In the genomic region with DNA sequence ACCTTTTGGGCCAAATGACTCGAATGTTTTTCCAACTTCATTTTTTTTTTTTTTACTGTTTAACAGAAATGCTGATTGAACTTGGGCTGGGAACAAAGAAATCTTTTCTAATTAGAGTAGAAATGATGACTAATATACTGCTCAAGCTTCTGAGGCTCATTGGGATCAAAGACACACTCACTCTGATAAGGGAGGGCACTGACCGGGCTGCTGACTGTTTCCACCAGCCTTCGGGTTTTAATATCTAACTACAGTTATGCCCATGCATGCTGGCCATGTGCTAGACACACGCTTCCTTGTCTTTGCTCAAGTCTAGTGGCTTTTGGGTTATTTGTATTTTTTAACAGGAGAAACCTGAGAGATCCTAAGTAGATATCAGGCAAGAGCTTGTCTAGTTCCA, we compare ENCODE assay signal across 21 cellular contexts. TPM values are rescaled to one million over a fixed set of nuclear protein-coding genes. Genes with fewer than 3 reads are reported as not detected.
DNase-seq lines count a peak whose midpoint lies in the region; ATAC-seq and TF ChIP-seq lines count a peak whose summit lies in the region.
"Had no signal": no experiment of that assay in that cellular context is flagged by ENCODE, and none has a peak within 500 bp of the region (broad histone marks: within the 10 kb centered on the region; RNA-seq: fewer than 3 reads in every experiment).

No MANE protein-coding gene starts in this region.

- H3K4me1 Mint-ChIP-seq in activated CD8-positive, alpha-beta T cell treated with anti-CD3 and anti-CD28 coated beads for 36 hours (ENCODE audit: low read depth) = peaks cover 17% of the 10 kb centered on the region
- peaks cover 5% of the 10 kb centered on the region for H3K4me1 Mint-ChIP-seq in activated CD8-positive, alpha-beta T cell treated with anti-CD3 and anti-CD28 coated beads, Interleukin-2, amount 10 ng/mL, durations not matched to agents 7 days and 5 days (ENCODE audit: low read depth)

- H3K27ac Mint-ChIP-seq in activated CD8-positive, alpha-beta T cell treated with anti-CD3 and anti-CD28 coated beads for 36 hours = no peak overlapping the region
- no peak overlapping the region for H3K27ac Mint-ChIP-seq in activated CD8-positive, alpha-beta T cell treated with anti-CD3 and anti-CD28 coated beads, Interleukin-2, amount 10 ng/mL, durations not matched to agents 7 days and 5 days
- H3K27ac Mint-ChIP-seq: endodermal cell; naive B cell; stimulated activated memory B cell treated with anti-CD40 and anti-IgM and Interleukin-4, amounts not matched to agents 10 μg/mL and 1 μg/mL and 100 μg/mL, for 72 hours had no signal

- POLR2A ChIA-PET in activated CD8-positive, alpha-beta T cell treated with anti-CD3 and anti-CD28 coated beads for 36 hours (lab: Charles Lee) = interaction anchor here (1.3 to 1.8 kb wide), 2 partner anchors 13 kb away, joined by 3 to 6 read pairs; no protein-coding TSS in a partner anchor
- POLR2A ChIA-PET in activated CD8-positive, alpha-beta T cell treated with anti-CD3 and anti-CD28 coated beads, Interleukin-2, amount 10 ng/mL, durations not matched to agents 7 days and 5 days (lab: Charles Lee) = interaction anchor here (1.3 kb wide), 1 partner anchor 16 kb away, joined by 4 read pairs; no protein-coding TSS in a partner anchor

- no peaks in the 10 kb centered on the region for H3K36me3 Mint-ChIP-seq in activated CD8-positive, alpha-beta T cell treated with anti-CD3 and anti-CD28 coated beads for 36 hours (ENCODE audit: low read depth)
- no peaks in the 10 kb centered on the region for H3K36me3 Mint-ChIP-seq in activated CD8-positive, alpha-beta T cell treated with anti-CD3 and anti-CD28 coated beads, Interleukin-2, amount 10 ng/mL, durations not matched to agents 7 days and 5 days (ENCODE audit: low read depth)
- H3K36me3 Mint-ChIP-seq: CD4-positive, alpha-beta memory T cell; naive B cell; stimulated activated memory B cell treated with anti-CD40 and anti-IgM and Interleukin-4, amounts not matched to agents 10 μg/mL and 1 μg/mL and 100 μg/mL, for 72 hours had no signal

- peaks cover 0 to 15% (median 0%) of the 10 kb centered on the region in 4 donors for H3K4me1 ChIP-seq in Peyer's patch

- H3K9me3 Mint-ChIP-seq in activated CD8-positive, alpha-beta T cell treated with anti-CD3 and anti-CD28 coated beads for 36 hours = no peaks in the 10 kb centered on the region
- no peaks in the 10 kb centered on the region for H3K9me3 Mint-ChIP-seq in activated CD8-positive, alpha-beta T cell treated with anti-CD3 and anti-CD28 coated beads, Interleukin-2, amount 10 ng/mL, durations not matched to agents 7 days and 5 days (ENCODE audit: insufficient read depth)
- H3K9me3 Mint-ChIP-seq: endodermal cell, naive B cell had no signal

- no peak for DNase-seq in activated CD8-positive, alpha-beta T cell treated with anti-CD3 and anti-CD28 coated beads for 36 hours
- no peak for DNase-seq in activated CD8-positive, alpha-beta T cell treated with anti-CD3 and anti-CD28 coated beads, Interleukin-2, amount 10 ng/mL, durations not matched to agents 7 days and 5 days
- peak in 2 of 3 donors; percentile 67 to 83 for DNase-seq in Peyer's patch
- peak; percentile 33 to 66 for DNase-seq in foreskin fibroblast
- DNase-seq in retinal pigment epithelial cell (ENCODE audit: low read depth) = peak; percentile 72
- DNase-seq in H4 (ENCODE audit: low spot score) = no peak
- no peak for DNase-seq in cerebellar cortex (ENCODE audit: low spot score)
- DNase-seq: activated CD4-positive, alpha-beta T cell treated with anti-CD3 and anti-CD28 coated beads, Interleukin-2, amount 50 U/mL, for 1 hour; activated T-cell treated with anti-CD3 and anti-CD28 coated beads, Interleukin-2, amount 50 U/mL, for 48 hours; CD4-positive, alpha-beta memory T cell; cerebellar nuclear complex; Karpas-422; left ventricle myocardium superior; naive B cell; NCI-H146; SIG-M5; T-helper 9 cell had no signal

- ATAC-seq in activated CD8-positive, alpha-beta T cell treated with anti-CD3 and anti-CD28 coated beads for 36 hours = peak; percentile 42
- no peak for ATAC-seq in activated CD8-positive, alpha-beta T cell treated with anti-CD3 and anti-CD28 coated beads, Interleukin-2, amount 10 ng/mL, durations not matched to agents 7 days and 5 days
- ATAC-seq in HG03460 (IDR thresholded peaks at IDR 0.05; ENCODE audit: unreplicated experiment) = no peak
- ATAC-seq: left ventricle myocardium superior; stimulated activated memory B cell treated with anti-CD40 and anti-IgM and Interleukin-4, amounts not matched to agents 10 μg/mL and 1 μg/mL and 100 μg/mL, for 72 hours had no signal

- no peak overlapping the region for H3K27ac ChIP-seq in Peyer's patch
- H3K27ac ChIP-seq: tibial nerve had no signal

- H3K27me3 ChIP-seq in Peyer's patch = no peaks in the 10 kb centered on the region
- H3K27me3 ChIP-seq: tibial nerve had no signal

- no peak for TF ChIP-seq CTCF in activated CD8-positive, alpha-beta T cell treated with anti-CD3 and anti-CD28 coated beads for 36 hours (IDR thresholded peaks at IDR 0.05)
- TF ChIP-seq CTCF in Peyer's patch (IDR thresholded peaks at IDR 0.05) = no peak
- TF ChIP-seq CTCF in foreskin fibroblast (IDR thresholded peaks at IDR 0.05; ENCODE audit: low read depth, low read length) = no peak
- no peak for TF ChIP-seq CTCF in retinal pigment epithelial cell (conservative IDR thresholded peaks at IDR 0.05; ENCODE audit: low read depth, low read length)

- H3K4me3 Mint-ChIP-seq in activated CD8-positive, alpha-beta T cell treated with anti-CD3 and anti-CD28 coated beads for 36 hours = no peak overlapping the region
- no peak overlapping the region for H3K4me3 Mint-ChIP-seq in activated CD8-positive, alpha-beta T cell treated with anti-CD3 and anti-CD28 coated beads, Interleukin-2, amount 10 ng/mL, durations not matched to agents 7 days and 5 days
- H3K4me3 Mint-ChIP-seq: CD4-positive, alpha-beta memory T cell; endodermal cell; stimulated activated memory B cell treated with anti-CD40 and anti-IgM and Interleukin-4, amounts not matched to agents 10 μg/mL and 1 μg/mL and 100 μg/mL, for 72 hours had no signal

- TF ChIP-seq POLR2A in Peyer's patch (IDR thresholded peaks at IDR 0.05) = no peak

- CTCF ChIA-PET in activated CD8-positive, alpha-beta T cell treated with anti-CD3 and anti-CD28 coated beads for 36 hours (lab: Charles Lee) = no interaction called here
- CTCF ChIA-PET in activated CD8-positive, alpha-beta T cell treated with anti-CD3 and anti-CD28 coated beads, Interleukin-2, amount 10 ng/mL, durations not matched to agents 7 days and 5 days (lab: Charles Lee) = no interaction called here

- H3K9me3 ChIP-seq in Peyer's patch = no peaks in the 10 kb centered on the region
- H3K9me3 ChIP-seq: tibial nerve had no signal

- no peaks in the 10 kb centered on the region for H3K27me3 Mint-ChIP-seq in activated CD8-positive, alpha-beta T cell treated with anti-CD3 and anti-CD28 coated beads for 36 hours
- peaks cover 2% of the 10 kb centered on the region for H3K27me3 Mint-ChIP-seq in activated CD8-positive, alpha-beta T cell treated with anti-CD3 and anti-CD28 coated beads, Interleukin-2, amount 10 ng/mL, durations not matched to agents 7 days and 5 days (ENCODE audit: low read depth)
- H3K27me3 Mint-ChIP-seq: CD4-positive, alpha-beta memory T cell; naive B cell; stimulated activated memory B cell treated with anti-CD40 and anti-IgM and Interleukin-4, amounts not matched to agents 10 μg/mL and 1 μg/mL and 100 μg/mL, for 72 hours had no signal

- H3K36me3 ChIP-seq in Peyer's patch = no peaks in the 10 kb centered on the region
- H3K36me3 ChIP-seq: tibial nerve had no signal

- intact Hi-C loops in activated CD8-positive, alpha-beta T cell treated with anti-CD3 and anti-CD28 coated beads for 36 hours (cut with micrococcal nuclease) = no loop called here

- no peak overlapping the region for H3K4me3 ChIP-seq in Peyer's patch
- no peak overlapping the region for H3K4me3 ChIP-seq in foreskin fibroblast (ENCODE audit: low read depth in 1 of 2, low read length in 2 of 2)
- H3K4me3 ChIP-seq in retinal pigment epithelial cell (ENCODE audit: low read length) = no peak overlapping the region
- H3K4me3 ChIP-seq: tibial nerve had no signal

RNA-seq across cellular contexts. Expression of a gene that starts 16.8 kb away (rescaled TPM):
- 1 to 10 TPM; 8.2 TPM for total RNA-seq in activated CD8-positive, alpha-beta T cell treated with anti-CD3 and anti-CD28 coated beads for 36 hours
- 10 to 100 TPM; 11.0 to 11.7 TPM for total RNA-seq in activated CD8-positive, alpha-beta T cell treated with anti-CD3 and anti-CD28 coated beads, Interleukin-2, amount 10 ng/mL, durations not matched to agents 7 days and 5 days
- 10 to 100 TPM; 17.3 to 31.4 (median 22.5) TPM for total RNA-seq in Peyer's patch
- 6.2 and 9.3 TPM in 2 replicates for total RNA-seq in H4 (2014; rRNA removed; shearing (Covaris generic))

Comparison
In these comparisons a context has a peak if more than half of its experiments do, and no peak if none do; other contexts are left out.
1. DNase-seq: peak in Peyer's patch (2 of 3), foreskin fibroblast (2 of 2) and retinal pigment epithelial cell (single experiment); none in activated CD8-positive, alpha-beta T cell treated with anti-CD3 and anti-CD28 coated beads for 36 hours (single experiment), activated CD8-positive, alpha-beta T cell treated with anti-CD3 and anti-CD28 coated beads, Interleukin-2, amount 10 ng/mL, durations not matched to agents 7 days and 5 days (single experiment), H4 (single experiment) and cerebellar cortex (single experiment).